ENCODE assay signal across 20 cellular contexts in the genomic region with DNA sequence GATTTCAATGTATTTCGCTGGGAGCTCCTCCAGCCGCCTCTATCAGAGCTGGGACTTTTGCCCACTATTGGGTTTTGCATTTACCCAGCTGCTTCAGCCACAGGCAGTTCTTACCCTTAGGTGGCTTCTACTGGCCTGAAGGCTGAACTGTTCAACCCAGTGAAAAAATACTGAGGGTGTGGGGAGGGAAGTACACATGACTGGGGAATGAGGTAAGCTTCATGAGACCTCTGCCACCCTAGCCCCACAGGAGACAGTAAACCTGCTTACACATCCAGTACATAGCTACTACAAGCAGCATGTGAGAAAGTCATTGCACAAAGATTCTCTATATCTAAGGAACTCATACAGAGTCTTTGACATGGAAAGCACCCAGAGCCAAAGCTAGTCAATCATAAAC.
"Had no signal": no experiment of that assay in that cellular context is flagged by ENCODE, and none has a peak within 500 bp of the region (broad histone marks: within the 10 kb centered on the region; RNA-seq: fewer than 3 reads in every experiment).

No MANE protein-coding gene starts in this region.

- H3K9me3 Mint-ChIP-seq: activated CD4-positive, alpha-beta T cell treated with anti-CD3 and anti-CD28 coated beads, Interleukin-2, amount 10 ng/mL, durations not matched to agents 7 days and 5 days had no signal

- H3K27me3 Mint-ChIP-seq: activated CD4-positive, alpha-beta T cell treated with anti-CD3 and anti-CD28 coated beads, Interleukin-2, amount 10 ng/mL, durations not matched to agents 7 days and 5 days had no signal

- H3K4me3 Mint-ChIP-seq: activated CD4-positive, alpha-beta T cell treated with anti-CD3 and anti-CD28 coated beads, Interleukin-2, amount 10 ng/mL, durations not matched to agents 7 days and 5 days; activated CD8-positive, alpha-beta T cell treated with anti-CD3 and anti-CD28 coated beads, Interleukin-2, amount 10 ng/mL, durations not matched to agents 7 days and 5 days; activated T-cell treated with anti-CD3 and anti-CD28 coated beads, Interleukin-2, amount 50 U/mL, for 4 hours; immature natural killer cell; mesothelial cell of epicardium; nephron had no signal

- H3K27ac Mint-ChIP-seq: activated CD4-positive, alpha-beta T cell treated with anti-CD3 and anti-CD28 coated beads, Interleukin-2, amount 10 ng/mL, durations not matched to agents 7 days and 5 days; activated CD8-positive, alpha-beta T cell treated with anti-CD3 and anti-CD28 coated beads, Interleukin-2, amount 10 ng/mL, durations not matched to agents 7 days and 5 days; activated naive CD4-positive, alpha-beta T cell treated with anti-CD3 and anti-CD28 coated beads, Interleukin-2, amount 50 U/mL, for 72 hours; immature natural killer cell; mesothelial cell of epicardium; nephron had no signal

- DNase-seq: activated CD4-positive, alpha-beta T cell treated with anti-CD3 and anti-CD28 coated beads, Interleukin-2, amount 10 ng/mL, durations not matched to agents 7 days and 5 days; activated CD8-positive, alpha-beta T cell treated with anti-CD3 and anti-CD28 coated beads, Interleukin-2, amount 10 ng/mL, durations not matched to agents 7 days and 5 days; activated T-cell treated with anti-CD3 and anti-CD28 coated beads, Interleukin-2, amount 50 U/mL, for 4 hours; amniotic stem cell; effector CD8-positive, alpha-beta T cell; immature natural killer cell; left colon; lower lobe of right lung; stimulated activated CD4-positive, alpha-beta T cell treated with anti-CD3 and anti-CD28 coated beads, Interleukin-2, amount 100 ng/mL, for 24 hours; stimulated activated naive CD8-positive, alpha-beta T cell treated with anti-CD3 and anti-CD28 coated beads, Interleukin-15, Interleukin-2, amounts not matched to agents 100 U/mL and 50 U/mL, for 24 hours; substantia nigra; T1000; tibial artery had no signal

- H3K4me3 ChIP-seq: breast epithelium, esophagus muscularis mucosa, lower lobe of right lung, tibial artery had no signal

- H3K27ac ChIP-seq: breast epithelium, esophagus muscularis mucosa, lower lobe of right lung, parathyroid adenoma, tibial artery had no signal

- ATAC-seq: activated CD4-positive, CD25-positive, alpha-beta regulatory T cell treated with anti-CD3 and anti-CD28 coated beads, Interleukin-2, amount 50 U/mL, for 24 hours; activated CD8-positive, alpha-beta T cell treated with anti-CD3 and anti-CD28 coated beads, Interleukin-2, amount 10 ng/mL, durations not matched to agents 7 days and 5 days; activated naive CD4-positive, alpha-beta T cell treated with anti-CD3 and anti-CD28 coated beads, Interleukin-2, amount 50 U/mL, for 72 hours; activated T-cell treated with anti-CD3 and anti-CD28 coated beads, Interleukin-2, amount 50 U/mL, for 4 hours; left colon; stimulated activated naive CD8-positive, alpha-beta T cell treated with anti-CD3 and anti-CD28 coated beads, Interleukin-15, Interleukin-2, amounts not matched to agents 100 U/mL and 50 U/mL, for 24 hours had no signal

- H3K36me3 Mint-ChIP-seq: activated naive CD4-positive, alpha-beta T cell treated with anti-CD3 and anti-CD28 coated beads, Interleukin-2, amount 50 U/mL, for 72 hours had no signal

- H3K27me3 ChIP-seq: breast epithelium, esophagus muscularis mucosa, tibial artery had no signal

- H3K4me1 Mint-ChIP-seq: activated CD4-positive, alpha-beta T cell treated with anti-CD3 and anti-CD28 coated beads, Interleukin-2, amount 10 ng/mL, durations not matched to agents 7 days and 5 days; immature natural killer cell; mesothelial cell of epicardium; nephron had no signal

- H3K36me3 ChIP-seq: breast epithelium, esophagus muscularis mucosa, lower lobe of right lung, tibial artery had no signal
